In genomic region chr9:137218754-137219271, GRCh38 we compare ENCODE assay signal across 9 cellular contexts. TPM values are rescaled to one million over a fixed set of nuclear protein-coding genes. Genes with fewer than 3 reads are reported as not detected.
DNase-seq lines count a peak whose midpoint lies in the region; FAIRE-seq and TF ChIP-seq lines count a peak whose summit lies in the region.
"Had no signal": no experiment of that assay in that cellular context is flagged by ENCODE, and none has a peak within 500 bp of the region (broad histone marks: within the 10 kb centered on the region; RNA-seq: fewer than 3 reads in every experiment).

No MANE protein-coding gene starts in this region.

- H3K9ac ChIP-seq in astrocyte (ENCODE audit: low read length) = no peak overlapping the region
- H3K9ac ChIP-seq in mucosa of rectum (ENCODE audit: low read depth in 1 of 2, low read length in 2 of 2) = peak overlapping the region in 1 of 2 donors; percentile 87

- peaks cover 17% of the 10 kb centered on the region for H3K4me1 ChIP-seq in astrocyte (ENCODE audit: insufficient read depth, low read length)
- H3K4me1 ChIP-seq in mucosa of rectum (ENCODE audit: control insufficient read depth in 2 of 2, insufficient read depth in 2 of 2, low read length in 2 of 2) = peaks cover 27 to 31% of the 10 kb centered on the region in 2 donors

- no peaks in the 10 kb centered on the region for H3K27me3 Mint-ChIP-seq in astrocyte (ENCODE audit: low read depth, unreplicated experiment)
- H3K27me3 Mint-ChIP-seq in immature natural killer cell (ENCODE audit: low read depth in 3 of 3) = peaks cover 0 to 7% (median 4%) of the 10 kb centered on the region in 3 donors
- H3K27me3 Mint-ChIP-seq: stimulated activated naive B cell treated with anti-CD40 and anti-IgM and Interleukin-4, amounts not matched to agents 10 μg/mL and 1 μg/mL and 100 μg/mL, for 72 hours had no signal

- TF ChIP-seq CTCF in astrocyte (IDR thresholded peaks at IDR 0.05; ENCODE audit: insufficient read depth, low read depth, low read length) = no peak

- H3K27ac ChIP-seq in astrocyte (ENCODE audit: low read depth, low read length) (no peak overlapping the region), mucosa of rectum (ENCODE audit: low read depth in 2 of 2, low read length in 2 of 2) (peak overlapping the region; percentile 91 to 93)

- H3K79me2 ChIP-seq in astrocyte (ENCODE audit: insufficient read depth, low read length) = no peaks in the 10 kb centered on the region

- no peak overlapping the region for H2AFZ ChIP-seq in astrocyte (ENCODE audit: low read depth, low read length)

- H3K36me3 Mint-ChIP-seq in astrocyte (ENCODE audit: low read depth, unreplicated experiment) (no peaks in the 10 kb centered on the region), immature natural killer cell (no peaks in the 10 kb centered on the region)

- no peaks in the 10 kb centered on the region for H3K27me3 ChIP-seq in astrocyte (ENCODE audit: insufficient read depth, low read length)
- H3K27me3 ChIP-seq in mucosa of rectum (ENCODE audit: control insufficient read depth in 2 of 2, insufficient read depth in 2 of 2, low read length in 2 of 2) = no peaks in the 10 kb centered on the region

- H3K4me3 Mint-ChIP-seq in astrocyte (ENCODE audit: unreplicated experiment) (no peak overlapping the region), immature natural killer cell (no peak overlapping the region)

- peak in 69 of 76 experiments; percentile 11 to 85 (median 61) for DNase-seq in HUDEP-2 (lab: John Stamatoyannopoulos, UW; ENCODE audit: unreplicated experiment in 76 of 76)
- peak; percentile 18 for DNase-seq in astrocyte (ENCODE audit: low read depth)
- DNase-seq in immature natural killer cell = no peak
- DNase-seq in central memory CD4-positive, alpha-beta T cell = no peak
- DNase-seq in NAMALWA (ENCODE audit: low spot score) = no peak
- DNase-seq: activated CD4-positive, alpha-beta T cell treated with anti-CD3 and anti-CD28 coated beads for 48 hours; NCI-H2227 treated with DMSO at 0.1 percent for 48 hours; stimulated activated naive B cell treated with anti-CD40 and anti-IgM and Interleukin-4, amounts not matched to agents 10 μg/mL and 1 μg/mL and 100 μg/mL, for 72 hours had no signal

- H4K20me1 ChIP-seq in astrocyte (ENCODE audit: insufficient read depth, low read length) = peaks cover 8% of the 10 kb centered on the region

- H3K36me3 ChIP-seq in astrocyte (ENCODE audit: insufficient read depth, low read length) = no peaks in the 10 kb centered on the region
- no peaks in the 10 kb centered on the region for H3K36me3 ChIP-seq in mucosa of rectum (ENCODE audit: control insufficient read depth in 2 of 2, insufficient read depth in 2 of 2, low read length in 2 of 2)

- H3K4me2 ChIP-seq in astrocyte (ENCODE audit: low read length) = peak overlapping the region; percentile 44

- H3K4me3 ChIP-seq in astrocyte (ENCODE audit: insufficient read depth, low read depth, low read length) (no peak overlapping the region), mucosa of rectum (ENCODE audit: low read length in 2 of 2) (peak overlapping the region; percentile 62 to 66)

- no peak for FAIRE-seq in astrocyte (lab: Jason Lieb, UNC)

- H3K4me1 Mint-ChIP-seq in astrocyte (ENCODE audit: low read depth, unreplicated experiment) (peaks cover 6% of the 10 kb centered on the region), immature natural killer cell (peaks cover 0 to 2% of the 10 kb centered on the region in 2 donors)

- H3K9me3 Mint-ChIP-seq in astrocyte (ENCODE audit: unreplicated experiment) = no peaks in the 10 kb centered on the region
- no peaks in the 10 kb centered on the region for H3K9me3 Mint-ChIP-seq in immature natural killer cell
- H3K9me3 Mint-ChIP-seq: stimulated activated naive B cell treated with anti-CD40 and anti-IgM and Interleukin-4, amounts not matched to agents 10 μg/mL and 1 μg/mL and 100 μg/mL, for 72 hours had no signal

- H3K27ac Mint-ChIP-seq in astrocyte (ENCODE audit: unreplicated experiment) = no peak overlapping the region
- no peak overlapping the region for H3K27ac Mint-ChIP-seq in immature natural killer cell

- no peaks in the 10 kb centered on the region for H3K9me3 ChIP-seq in astrocyte (ENCODE audit: insufficient read depth, low read depth, low read length)
- no peaks in the 10 kb centered on the region for H3K9me3 ChIP-seq in mucosa of rectum (ENCODE audit: control insufficient read depth in 2 of 2, low read length in 2 of 2)

RNA-seq across cellular contexts. Expression of gene RNF208, which starts 3.2 kb away (rescaled TPM):
- total RNA-seq in astrocyte = 4.3 and 4.9 TPM in 2 replicates
- polyA plus RNA-seq in immature natural killer cell = not detected

RNA-seq across cellular contexts. Expression of gene CYSRT1, which starts 6.2 kb away (rescaled TPM):
- total RNA-seq in astrocyte = 1.2 and 1.3 TPM in 2 replicates
- polyA plus RNA-seq in immature natural killer cell = under 1 TPM in 1 of 3 donors, not detected in 2; 0.19 TPM

RNA-seq across cellular contexts. Expression of gene RNF224, which starts 8.5 kb away (rescaled TPM):
- 0.17 TPM in 1 of 2 replicates, not detected in the other for total RNA-seq in astrocyte
- not detected for polyA plus RNA-seq in immature natural killer cell

RNA-seq across cellular contexts. Expression of gene SLC34A3, which starts 11.9 kb away (rescaled TPM):
- 0.09 TPM in 1 of 2 replicates, not detected in the other for total RNA-seq in astrocyte
- not detected for polyA plus RNA-seq in immature natural killer cell

RNA-seq across cellular contexts. Expression of gene NDOR1, which starts 13.3 kb away (rescaled TPM):
- total RNA-seq in astrocyte = 13.7 and 14.5 TPM in 2 replicates
- 10 to 100 TPM in 1 of 3 donors, 1 to 10 TPM in 2; 1.7 to 10.3 (median 4.2) TPM for polyA plus RNA-seq in immature natural killer cell

Comparison
In these comparisons a context has a peak if more than half of its experiments do, and no peak if none do; other contexts are left out.
1. DNase-seq: peak in HUDEP-2 (69 of 76) and astrocyte (single experiment); none in immature natural killer cell (0 of 3), central memory CD4-positive, alpha-beta T cell (single experiment) and NAMALWA (single experiment).